10 cellular contexts compared by ENCODE assay signal in the genomic region with DNA sequence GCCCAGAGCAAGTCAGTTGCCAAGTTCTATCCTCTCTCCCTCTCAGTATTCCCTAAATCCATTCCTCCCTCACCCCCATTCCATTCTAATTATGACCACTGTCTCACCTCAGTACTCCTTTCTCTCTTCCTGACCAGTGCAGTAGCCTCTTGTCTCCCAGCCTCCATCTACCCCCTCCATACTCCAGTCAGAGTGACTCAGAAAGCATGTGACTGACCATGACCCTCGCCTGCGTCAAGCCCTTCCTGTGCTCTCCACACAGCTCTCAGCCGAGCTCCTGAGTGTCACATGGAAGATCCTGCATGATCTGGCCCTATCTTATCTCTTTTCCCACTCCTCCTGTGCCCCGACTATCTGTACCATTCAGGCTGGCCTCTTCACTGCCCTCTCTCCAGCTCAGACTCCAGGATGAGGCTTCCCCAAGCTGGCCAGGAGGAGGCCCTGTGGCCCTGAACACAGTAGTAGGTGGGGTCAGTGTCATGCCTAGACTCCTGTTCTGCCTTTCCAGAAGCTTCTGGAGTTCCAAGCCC. TPM values are rescaled to one million over a fixed set of nuclear protein-coding genes. Genes with fewer than 3 reads are reported as not detected.
DNase-seq lines count a peak whose midpoint lies in the region; ATAC-seq and TF ChIP-seq lines count a peak whose summit lies in the region.
"Had no signal": no experiment of that assay in that cellular context is flagged by ENCODE, and none has a peak within 500 bp of the region (broad histone marks: within the 10 kb centered on the region; RNA-seq: fewer than 3 reads in every experiment).

No MANE protein-coding gene starts in this region.

- no peak overlapping the region for H2BK15ac ChIP-seq in mesendoderm (replicated peaks; ENCODE audit: low read depth)

- ATAC-seq in HG03460 (IDR thresholded peaks at IDR 0.05; ENCODE audit: unreplicated experiment) = no peak

- H3K4ac ChIP-seq in mesendoderm (ENCODE audit: low read depth, low read length) = no peak overlapping the region

- no peak overlapping the region for H3K4me3 ChIP-seq in BE2C (ENCODE audit: low read depth, low read length)
- no peak overlapping the region for H3K4me3 ChIP-seq in mesendoderm (ENCODE audit: low read length)
- H3K4me3 ChIP-seq: gastrocnemius medialis had no signal

- H3K27me3 ChIP-seq in BE2C (no peaks in the 10 kb centered on the region), mesendoderm (ENCODE audit: insufficient read depth, low read length, poor library complexity) (no peaks in the 10 kb centered on the region)
- H3K27me3 ChIP-seq: gastrocnemius medialis, neutrophil had no signal

- H3K56ac ChIP-seq in mesendoderm (ENCODE audit: low read length) = no peak overlapping the region

- no peak overlapping the region for H2BK5ac ChIP-seq in mesendoderm (ENCODE audit: low read length)

- H3K4me1 ChIP-seq in BE2C (peaks cover 65% of the 10 kb centered on the region), mesendoderm (ENCODE audit: control insufficient read depth, low read depth, low read length) (peaks cover 5% of the 10 kb centered on the region)

- H3K23ac ChIP-seq in mesendoderm (ENCODE audit: low read length) = no peak overlapping the region

- H3K79me1 ChIP-seq in mesendoderm (ENCODE audit: low read length) = no peaks in the 10 kb centered on the region

- H3K4me2 ChIP-seq in mesendoderm (ENCODE audit: low read length) = no peak overlapping the region

- peak; percentile 46 for DNase-seq in BE2C
- DNase-seq in M059J (ENCODE audit: low read depth) = peak; percentile 90
- DNase-seq in dermis microvascular lymphatic vessel endothelial cell (ENCODE audit: low read depth in 2 of 2) = peak; percentile 65 to 87
- DNase-seq in mesendoderm = peak; percentile 71
- no peak for DNase-seq in stimulated activated CD4-positive, alpha-beta T cell treated with anti-CD3 and anti-CD28 coated beads, Interleukin-2, amount 100 ng/mL, for 24 hours
- no peak for DNase-seq in MV-4-11 (lab: John Stamatoyannopoulos, UW)
- DNase-seq in activated T-cell treated with anti-CD3 and anti-CD28 coated beads, Interleukin-2, amount 50 U/mL, for 48 hours = no peak

- WGBS in mesendoderm (ENCODE audit: extremely low coverage, insufficient coverage, low lambda C conversion rate) = no CpG with 5 or more reads among the region's 4 CpGs

- no peak overlapping the region for H2BK120ac ChIP-seq in mesendoderm (ENCODE audit: low read depth, low read length)

- no peaks in the 10 kb centered on the region for H3K9me3 ChIP-seq in BE2C
- H3K9me3 ChIP-seq: gastrocnemius medialis, neutrophil had no signal

- H4K8ac ChIP-seq in mesendoderm (ENCODE audit: low read depth, low read length) = no peak overlapping the region

- peak overlapping the region; percentile 14 for H2AK5ac ChIP-seq in mesendoderm (ENCODE audit: low read length)

- H4K5ac ChIP-seq in mesendoderm (ENCODE audit: low read length) = no peak overlapping the region

- no peak overlapping the region for H3K9ac ChIP-seq in mesendoderm (ENCODE audit: low read length)

- H3K79me2 ChIP-seq in mesendoderm (ENCODE audit: control insufficient read depth, insufficient read depth, low read length) = no peaks in the 10 kb centered on the region

- H3K36me3 ChIP-seq in BE2C = no peaks in the 10 kb centered on the region
- no peaks in the 10 kb centered on the region for H3K36me3 ChIP-seq in mesendoderm (ENCODE audit: control insufficient read depth, insufficient read depth, low read length)
- H3K36me3 ChIP-seq: gastrocnemius medialis, neutrophil had no signal

- H3K18ac ChIP-seq in mesendoderm (ENCODE audit: low read length) = no peak overlapping the region

- H3K27ac ChIP-seq in mesendoderm (ENCODE audit: low read depth, low read length) = no peak overlapping the region
- H3K27ac ChIP-seq: gastrocnemius medialis, neutrophil had no signal

- TF ChIP-seq CTCF in BE2C (IDR thresholded peaks at IDR 0.05; ENCODE audit: low read depth, low read length) = no peak

RNA-seq across cellular contexts. Expression of a gene that starts 42.6 kb away (rescaled TPM):
- polyA plus RNA-seq in BE2C (2012; ENCODE audit: insufficient read depth, insufficient read length, low read depth) = 13.6 TPM
- total RNA-seq in M059J (2014; rRNA removed; shearing (Covaris generic)) = 7.2 and 8.2 TPM in 2 replicates
- 7.2 and 9.6 TPM in 2 replicates for total RNA-seq in dermis microvascular lymphatic vessel endothelial cell
- polyA plus RNA-seq in mesendoderm (2013, experiment 1 of 2) = 7.8 TPM
- 8.5 TPM for polyA plus RNA-seq in mesendoderm (2013, experiment 2 of 2)

Comparison
In these comparisons a context has a peak if more than half of its experiments do, and no peak if none do; other contexts are left out.
1. DNase-seq: peak in BE2C (single experiment), M059J (single experiment), dermis microvascular lymphatic vessel endothelial cell (2 of 2) and mesendoderm (single experiment); none in stimulated activated CD4-positive, alpha-beta T cell treated with anti-CD3 and anti-CD28 coated beads, Interleukin-2, amount 100 ng/mL, for 24 hours (0 of 2), MV-4-11 (single experiment) and activated T-cell treated with anti-CD3 and anti-CD28 coated beads, Interleukin-2, amount 50 U/mL, for 48 hours (0 of 2).